Comparison of ENCODE assay signal across 8 cellular contexts in genomic region chr12:31074333-31074874, GRCh38. TPM values are rescaled to one million over a fixed set of nuclear protein-coding genes. Genes with fewer than 3 reads are reported as not detected.
A peak's percentile ranks its signal among the peaks of the same experiment; 100 is the strongest.
DNase-seq lines count a peak whose midpoint lies in the region; ATAC-seq and TF ChIP-seq lines count a peak whose summit lies in the region.
"Not testable (repeated sequence)": the region's sequence is repeated elsewhere in the genome, so short reads cannot be mapped to it uniquely, and the experiment has no call there.

No MANE protein-coding gene starts in this region.

- TF ChIP-seq CTCF in cardiac muscle cell (IDR thresholded peaks at IDR 0.05; ENCODE audit: low read depth, low read length) (peak; percentile 25), upper lobe of left lung (IDR thresholded peaks at IDR 0.05) (peak in 3 of 6 experiments; percentile 24 to 62 (median 46))

- DNase-seq in SK-N-MC (ENCODE audit: low read depth, low spot score); upper lobe of left lung: not testable (repeated sequence)
- DNase-seq in amniotic epithelial cell (ENCODE audit: low read depth) (peak; percentile 2), cardiac muscle cell (ENCODE audit: low read depth in 1 of 2, low spot score in 1 of 2) (peak; percentile 3 to 18)

- TF ChIP-seq POLR2A in upper lobe of left lung (IDR thresholded peaks at IDR 0.05), result not testable (repeated sequence)

- WGBS in HUES64, result 4% methylated on average over 14 of the region's 16 CpGs
- WGBS in upper lobe of left lung, 2 donors, result 4 to 7% methylated on average over 10 to 12 of the region's 16 CpGs

- not testable (repeated sequence) for H3K4me1 ChIP-seq in HUES64 (ENCODE audit: insufficient read depth, low read length); cardiac muscle cell (ENCODE audit: low read depth); upper lobe of left lung
- peaks cover 12% of the 10 kb centered on the region for H3K4me1 ChIP-seq in neuron (ENCODE audit: insufficient read depth, low read length)

- TF ChIP-seq EP300 in upper lobe of left lung (IDR thresholded peaks at IDR 0.05), result not testable (repeated sequence)

- H3K36me3 ChIP-seq in HUES64 (ENCODE audit: insufficient read depth, low read length), result peaks cover 13% of the 10 kb centered on the region
- not testable (repeated sequence) for H3K36me3 ChIP-seq in SK-N-MC (ENCODE audit: insufficient read depth, low read length); cardiac muscle cell; neuron (ENCODE audit: insufficient read depth, low read length); upper lobe of left lung

- H3K9me3 ChIP-seq in HUES64 (ENCODE audit: insufficient read depth, low read depth, low read length); SK-N-MC (ENCODE audit: low read depth, low read length); cardiac muscle cell (ENCODE audit: low read depth); neuron (ENCODE audit: low read length); upper lobe of left lung: not testable (repeated sequence)

- H2AFZ ChIP-seq in neuron (ENCODE audit: low read depth, low read length), result peak overlapping the region; percentile 94

- H3K4me3 ChIP-seq in HUES64 (ENCODE audit: low read length) (peak overlapping the region; percentile 85), SK-N-MC (peak overlapping the region; percentile 86), cardiac muscle cell (peak overlapping the region; percentile 60), neuron (ENCODE audit: low read length) (peak overlapping the region; percentile 93), upper lobe of left lung (peak overlapping the region; percentile 55 to 79 (median 66))

- ATAC-seq in GM18511 (IDR thresholded peaks at IDR 0.05; ENCODE audit: unreplicated experiment) (peak; percentile 50), HG02571 (IDR thresholded peaks at IDR 0.05; ENCODE audit: unreplicated experiment) (peak; percentile 30), upper lobe of left lung (ENCODE audit: low FRiP score in 2 of 2) (peak; percentile 46 to 70)

- not testable (repeated sequence) for H3K27me3 ChIP-seq in HUES64 (ENCODE audit: insufficient read depth, low read length); cardiac muscle cell; neuron (ENCODE audit: insufficient read depth, low read length); upper lobe of left lung

- H3K27ac ChIP-seq in HUES64 (ENCODE audit: low read depth, low read length), result peak overlapping the region; percentile 82
- H3K27ac ChIP-seq in SK-N-MC, result not testable (repeated sequence)
- peak overlapping the region; percentile 75 for H3K27ac ChIP-seq in cardiac muscle cell
- H3K27ac ChIP-seq in upper lobe of left lung, result peak overlapping the region; percentile 65 to 94 (median 80)

- H3K9ac ChIP-seq in HUES64 (ENCODE audit: low read depth, low read length), result peak overlapping the region; percentile 94
- peak overlapping the region; percentile 84 for H3K9ac ChIP-seq in SK-N-MC (ENCODE audit: insufficient read length)

RNA-seq across cellular contexts. Expression of gene DDX11, which starts 0.7 kb away (rescaled TPM):
- polyA plus RNA-seq in HUES64 (2013, experiment 1 of 2), result 53.9 TPM
- 52.3 TPM for polyA plus RNA-seq in HUES64 (2013, experiment 2 of 2)
- total RNA-seq in cardiac muscle cell (27.7 and 46.0 TPM in 2 replicates), upper lobe of left lung (100 to 1,000 TPM in 1 of 6 donors, 10 to 100 TPM in 5; 13.9 to 117 (median 23.0) TPM)
- 41.8 and 56.4 TPM in 2 replicates for polyA plus RNA-seq in cardiac muscle cell
